ENCODE assay signal across 17 cellular contexts in the genomic region with DNA sequence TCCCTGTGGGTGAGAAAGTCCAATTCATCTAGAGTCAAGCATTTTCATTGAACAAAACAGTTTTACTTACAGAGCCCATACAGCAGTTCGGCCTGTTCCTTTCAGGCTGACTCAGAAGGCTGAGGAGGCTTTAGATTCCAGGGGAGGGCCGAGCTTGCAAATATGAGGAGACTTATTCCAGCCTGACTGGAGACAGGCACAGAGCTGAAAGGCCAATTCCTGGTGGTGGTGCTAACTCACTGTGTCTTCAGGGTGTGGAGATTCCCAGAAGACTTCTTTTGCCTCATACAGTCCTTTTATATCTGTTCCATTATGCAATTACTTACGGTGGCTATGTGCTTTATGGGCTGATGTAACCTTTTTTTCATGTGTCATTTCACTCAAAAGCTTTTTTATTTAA. TPM values are rescaled to one million over a fixed set of nuclear protein-coding genes. Genes with fewer than 3 reads are reported as not detected.
DNase-seq lines count a peak whose midpoint lies in the region; ATAC-seq and TF ChIP-seq lines count a peak whose summit lies in the region.
"Had no signal": no experiment of that assay in that cellular context is flagged by ENCODE, and none has a peak within 500 bp of the region (broad histone marks: within the 10 kb centered on the region; RNA-seq: fewer than 3 reads in every experiment).

A gene with protein sequence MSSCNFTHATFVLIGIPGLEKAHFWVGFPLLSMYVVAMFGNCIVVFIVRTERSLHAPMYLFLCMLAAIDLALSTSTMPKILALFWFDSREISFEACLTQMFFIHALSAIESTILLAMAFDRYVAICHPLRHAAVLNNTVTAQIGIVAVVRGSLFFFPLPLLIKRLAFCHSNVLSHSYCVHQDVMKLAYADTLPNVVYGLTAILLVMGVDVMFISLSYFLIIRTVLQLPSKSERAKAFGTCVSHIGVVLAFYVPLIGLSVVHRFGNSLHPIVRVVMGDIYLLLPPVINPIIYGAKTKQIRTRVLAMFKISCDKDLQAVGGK (minus strand): TSS at position 271 of the 400 bp plus-strand sequence. CDS start 15,142 bp downstream, outside the sequence.

- H3K9ac ChIP-seq in SK-N-SH (no peak within 1 kb of the TSS), PC-3 (ENCODE audit: low read length) (no peak within 1 kb of the TSS)
- H3K9ac ChIP-seq: BLaER1 had no signal

- BruUV-seq in PC-3 (replicated peaks; lab: Mats Ljungman, UMichigan): no TSS peak

- DNase-seq in DMS153 (lab: John Stamatoyannopoulos, UW): peak; percentile 61
- peak; percentile 69 for DNase-seq in NCI-H1436 treated with DMSO at 0.1 percent for 48 hours (lab: John Stamatoyannopoulos, UW)
- peak; percentile 6 for DNase-seq in astrocyte of the spinal cord (ENCODE audit: low read depth, low spot score)
- no peak for DNase-seq in mucosa of descending colon
- no peak for DNase-seq in NCI-H526 treated with DMSO at 0.1 percent for 48 hours (lab: John Stamatoyannopoulos, UW)
- DNase-seq in SK-N-SH: no peak
- no peak for DNase-seq in PC-3
- DNase-seq: body of pancreas; esophagus squamous epithelium; HFFc6; left cardiac atrium; occipital lobe; stimulated activated CD4-positive, alpha-beta T cell treated with anti-CD3 and anti-CD28 coated beads, Interleukin-1b, Interleukin-23, amount 100 ng/mL, for 48 hours; T1000 had no signal

- TF ChIP-seq RAD21 in SK-N-SH (IDR thresholded peaks at IDR 0.05; ENCODE audit: low read length): no peak

- intact Hi-C loops in mucosa of descending colon (cut with DNase I, micrococcal nuclease) (no loop called here), PC-3 (cut with micrococcal nuclease) (no loop called here)

- no peak within 1 kb of the TSS for H3K27ac ChIP-seq in SK-N-SH (ENCODE audit: low read depth in 2 of 2, low read length in 1 of 2)
- no peak within 1 kb of the TSS for H3K27ac ChIP-seq in PC-3 (ENCODE audit: low read length)
- H3K27ac ChIP-seq: BLaER1, body of pancreas, esophagus squamous epithelium had no signal

- POLR2A ChIA-PET in SK-N-SH (lab: Yijun Ruan, JAX): no interaction called here
- POLR2A ChIA-PET in PC-3 (lab: Charles Lee; ENCODE audit: unreplicated experiment): no interaction called here

- H3K79me2 ChIP-seq in SK-N-SH (ENCODE audit: insufficient read depth) (no peaks in the 10 kb centered on the region), PC-3 (ENCODE audit: low read length) (no peaks in the 10 kb centered on the region)

- H3K9me3 ChIP-seq in mucosa of descending colon: no peaks in the 10 kb centered on the region
- no peaks in the 10 kb centered on the region for H3K9me3 ChIP-seq in SK-N-SH
- no peaks in the 10 kb centered on the region for H3K9me3 ChIP-seq in PC-3 (ENCODE audit: low read length)
- H3K9me3 ChIP-seq: BLaER1, body of pancreas, esophagus squamous epithelium had no signal

- CTCF ChIA-PET in SK-N-SH (lab: Yijun Ruan, JAX): interaction anchor here (0.6 to 1.3 kb wide), 2 partner anchors 23 to 61 kb away, joined by 3 to 4 read pairs; a partner anchor contains a TSS
- CTCF ChIA-PET in PC-3 (lab: Charles Lee): no interaction called here

- H3K36me3 ChIP-seq in mucosa of descending colon (ENCODE audit: low read depth): no peaks in the 10 kb centered on the region
- H3K36me3 ChIP-seq in SK-N-SH (replicated peaks in 1 of 2; ENCODE audit: control insufficient read depth in 1 of 2, insufficient read depth in 2 of 2, low read length in 1 of 2): no peaks in the 10 kb centered on the region
- H3K36me3 ChIP-seq in PC-3 (ENCODE audit: low read depth, low read length): no peaks in the 10 kb centered on the region
- H3K36me3 ChIP-seq: BLaER1, esophagus squamous epithelium had no signal

- no peaks in the 10 kb centered on the region for H4K20me1 ChIP-seq in SK-N-SH (ENCODE audit: insufficient read depth)
- H4K20me1 ChIP-seq in PC-3 (ENCODE audit: low read length): no peaks in the 10 kb centered on the region
- H4K20me1 ChIP-seq: BLaER1 had no signal

- no peak within 1 kb of the TSS for H3K4me3 ChIP-seq in astrocyte of the spinal cord (ENCODE audit: low read depth, low read length)
- no peak within 1 kb of the TSS for H3K4me3 ChIP-seq in mucosa of descending colon
- no peak within 1 kb of the TSS for H3K4me3 ChIP-seq in SK-N-SH (ENCODE audit: low read depth in 2 of 2, low read length in 1 of 2)
- no peak within 1 kb of the TSS for H3K4me3 ChIP-seq in PC-3 (ENCODE audit: low read length)
- H3K4me3 ChIP-seq: BLaER1, body of pancreas, esophagus squamous epithelium had no signal

- H3F3A ChIP-seq in SK-N-SH (replicated peaks; ENCODE audit: insufficient read depth): no peaks in the 10 kb centered on the region
- H3F3A ChIP-seq in PC-3 (ENCODE audit: low read length, unreplicated experiment): no peaks in the 10 kb centered on the region

- ATAC-seq in mucosa of descending colon (peak; percentile 13), HG03280 (IDR thresholded peaks at IDR 0.05; ENCODE audit: unreplicated experiment) (no peak), PC-3 (no peak)
- ATAC-seq: body of pancreas had no signal

- TF ChIP-seq EP300 in SK-N-SH (IDR thresholded peaks at IDR 0.05; ENCODE audit: borderline replicate concordance in 1 of 2, low read depth in 1 of 2, low read length in 1 of 2): no peak

- whole genome bisulfite sequencing in SK-N-SH (ENCODE audit: low lambda C conversion rate): 6% methylated on average over 2 of the region's 3 CpGs

- in situ Hi-C loops in astrocyte of the spinal cord (cut with HindIII; ENCODE audit: low sequenced_read_pairs): no loop called here

- H3K27me3 ChIP-seq in SK-N-SH (ENCODE audit: insufficient read depth): peaks cover 7% of the 10 kb centered on the region; the same call in 1 of the 2 replicates
- H3K27me3 ChIP-seq in PC-3 (ENCODE audit: low read length): peaks cover 9% of the 10 kb centered on the region
- H3K27me3 ChIP-seq: BLaER1, body of pancreas, esophagus squamous epithelium had no signal

- H3K4me1 ChIP-seq in mucosa of descending colon (ENCODE audit: low read depth) (no peaks in the 10 kb centered on the region), SK-N-SH (ENCODE audit: control insufficient read depth in 1 of 2, insufficient read depth in 2 of 2, low read depth in 1 of 2, low read length in 1 of 2) (no peaks in the 10 kb centered on the region), PC-3 (ENCODE audit: insufficient read depth, low read length) (no peaks in the 10 kb centered on the region)
- H3K4me1 ChIP-seq: BLaER1, body of pancreas, esophagus squamous epithelium had no signal

- H3K9me2 ChIP-seq in SK-N-SH: no peaks in the 10 kb centered on the region
- H3K9me2 ChIP-seq in PC-3 (replicated peaks; ENCODE audit: low read length): no peaks in the 10 kb centered on the region

- TF ChIP-seq CTCF in astrocyte of the spinal cord (IDR thresholded peaks at IDR 0.05; ENCODE audit: low read depth, low read length) (no peak), mucosa of descending colon (IDR thresholded peaks at IDR 0.05) (no peak), SK-N-SH (IDR thresholded peaks at IDR 0.05) (no peak), PC-3 (conservative IDR thresholded peaks at IDR 0.05; ENCODE audit: low read depth, low read length) (no peak)

- no peak within 1 kb of the TSS for H2AFZ ChIP-seq in SK-N-SH (ENCODE audit: low read depth)
- no peak within 1 kb of the TSS for H2AFZ ChIP-seq in PC-3 (ENCODE audit: low read length)

- H3K4me2 ChIP-seq in SK-N-SH: no peak within 1 kb of the TSS
- H3K4me2 ChIP-seq in PC-3 (ENCODE audit: low read length): no peak within 1 kb of the TSS
- H3K4me2 ChIP-seq: BLaER1 had no signal

TF ChIP-seq in SK-N-SH, 30 proteins besides CTCF, POLR2A, EP300 and RAD21 (continues in another document):
- TF ChIP-seq TAF1 (IDR thresholded peaks at IDR 0.05; ENCODE audit: borderline replicate concordance, low read depth, low read length) (no peak), MEF2A (IDR thresholded peaks at IDR 0.05; ENCODE audit: borderline replicate concordance, low read depth) (no peak), FOSL2 (IDR thresholded peaks at IDR 0.05; ENCODE audit: borderline replicate concordance, low read depth) (no peak), YY1 (IDR thresholded peaks at IDR 0.05; ENCODE audit: low read depth) (no peak), GATA2 (CRISPR knock-in tag; IDR thresholded peaks at IDR 0.05) (no peak), RXRA (IDR thresholded peaks at IDR 0.05; ENCODE audit: borderline replicate concordance, low read depth) (no peak)
- TF ChIP-seq, protein P1, sequence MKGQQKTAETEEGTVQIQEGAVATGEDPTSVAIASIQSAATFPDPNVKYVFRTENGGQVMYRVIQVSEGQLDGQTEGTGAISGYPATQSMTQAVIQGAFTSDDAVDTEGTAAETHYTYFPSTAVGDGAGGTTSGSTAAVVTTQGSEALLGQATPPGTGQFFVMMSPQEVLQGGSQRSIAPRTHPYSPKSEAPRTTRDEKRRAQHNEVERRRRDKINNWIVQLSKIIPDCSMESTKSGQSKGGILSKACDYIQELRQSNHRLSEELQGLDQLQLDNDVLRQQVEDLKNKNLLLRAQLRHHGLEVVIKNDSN (IDR thresholded peaks at IDR 0.05; ENCODE audit: borderline replicate concordance, low read depth): no peak
- TF ChIP-seq, protein P2, sequence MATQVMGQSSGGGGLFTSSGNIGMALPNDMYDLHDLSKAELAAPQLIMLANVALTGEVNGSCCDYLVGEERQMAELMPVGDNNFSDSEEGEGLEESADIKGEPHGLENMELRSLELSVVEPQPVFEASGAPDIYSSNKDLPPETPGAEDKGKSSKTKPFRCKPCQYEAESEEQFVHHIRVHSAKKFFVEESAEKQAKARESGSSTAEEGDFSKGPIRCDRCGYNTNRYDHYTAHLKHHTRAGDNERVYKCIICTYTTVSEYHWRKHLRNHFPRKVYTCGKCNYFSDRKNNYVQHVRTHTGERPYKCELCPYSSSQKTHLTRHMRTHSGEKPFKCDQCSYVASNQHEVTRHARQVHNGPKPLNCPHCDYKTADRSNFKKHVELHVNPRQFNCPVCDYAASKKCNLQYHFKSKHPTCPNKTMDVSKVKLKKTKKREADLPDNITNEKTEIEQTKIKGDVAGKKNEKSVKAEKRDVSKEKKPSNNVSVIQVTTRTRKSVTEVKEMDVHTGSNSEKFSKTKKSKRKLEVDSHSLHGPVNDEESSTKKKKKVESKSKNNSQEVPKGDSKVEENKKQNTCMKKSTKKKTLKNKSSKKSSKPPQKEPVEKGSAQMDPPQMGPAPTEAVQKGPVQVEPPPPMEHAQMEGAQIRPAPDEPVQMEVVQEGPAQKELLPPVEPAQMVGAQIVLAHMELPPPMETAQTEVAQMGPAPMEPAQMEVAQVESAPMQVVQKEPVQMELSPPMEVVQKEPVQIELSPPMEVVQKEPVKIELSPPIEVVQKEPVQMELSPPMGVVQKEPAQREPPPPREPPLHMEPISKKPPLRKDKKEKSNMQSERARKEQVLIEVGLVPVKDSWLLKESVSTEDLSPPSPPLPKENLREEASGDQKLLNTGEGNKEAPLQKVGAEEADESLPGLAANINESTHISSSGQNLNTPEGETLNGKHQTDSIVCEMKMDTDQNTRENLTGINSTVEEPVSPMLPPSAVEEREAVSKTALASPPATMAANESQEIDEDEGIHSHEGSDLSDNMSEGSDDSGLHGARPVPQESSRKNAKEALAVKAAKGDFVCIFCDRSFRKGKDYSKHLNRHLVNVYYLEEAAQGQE (IDR thresholded peaks at IDR 0.05; ENCODE audit: low read depth, low read length): no peak

RNA-seq across cellular contexts. Expression of the gene that starts here (rescaled TPM):
- total RNA-seq in mucosa of descending colon (10 to 100 TPM in 1 of 3 donors, 1 to 10 TPM in 1, under 1 TPM in 1; 0.46 to 11.0 (median 1.0) TPM), PC-3 (2014; rRNA removed) (not detected in 2 replicates)
- 0.03 TPM in 1 of 2 replicates, not detected in the other for polyA plus RNA-seq in SK-N-SH (2012; rRNA removed)
- polyA plus RNA-seq in SK-N-SH (2012; cell fraction: cytosol; rRNA removed): 0.01 TPM in 2 replicates
- not detected in 2 replicates for polyA plus RNA-seq in SK-N-SH (2012; cell fraction: nucleus; rRNA removed)
- total RNA-seq: body of pancreas, M059J, occipital lobe had no signal

Comparison
In these comparisons a context has a peak if more than half of its experiments do, and no peak if none do; other contexts are left out.
1. DNase-seq: peak in DMS153 (single experiment), NCI-H1436 treated with DMSO at 0.1 percent for 48 hours (single experiment) and astrocyte of the spinal cord (single experiment); none in mucosa of descending colon (0 of 3), NCI-H526 treated with DMSO at 0.1 percent for 48 hours (single experiment), SK-N-SH (single experiment) and PC-3 (single experiment).